In the genomic region with DNA sequence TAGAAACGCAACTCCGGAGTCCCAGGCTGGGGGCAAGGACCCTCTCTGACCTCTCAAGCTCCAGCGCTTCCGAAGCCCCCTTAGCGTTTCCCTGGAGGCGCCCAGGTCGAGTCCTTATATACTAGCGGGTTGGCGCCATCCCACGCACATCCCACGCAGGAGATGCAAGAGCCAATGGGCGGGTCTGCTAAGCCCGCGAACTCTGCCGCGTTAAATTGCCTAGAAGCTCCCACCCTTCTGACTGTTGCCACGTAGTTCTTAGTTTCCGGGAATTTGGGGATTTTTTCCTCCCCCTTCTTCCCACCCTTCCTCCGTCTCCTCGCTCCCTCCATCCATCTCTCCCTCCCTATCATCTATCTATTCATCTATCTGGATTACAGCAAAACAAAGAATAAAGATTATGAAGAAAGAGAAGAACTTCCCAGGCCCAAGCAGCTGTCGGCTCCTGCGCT, we compare ENCODE assay signal across 8 cellular contexts.
DNase-seq lines count a peak whose midpoint lies in the region; ATAC-seq lines count a peak whose summit lies in the region.

A gene with protein sequence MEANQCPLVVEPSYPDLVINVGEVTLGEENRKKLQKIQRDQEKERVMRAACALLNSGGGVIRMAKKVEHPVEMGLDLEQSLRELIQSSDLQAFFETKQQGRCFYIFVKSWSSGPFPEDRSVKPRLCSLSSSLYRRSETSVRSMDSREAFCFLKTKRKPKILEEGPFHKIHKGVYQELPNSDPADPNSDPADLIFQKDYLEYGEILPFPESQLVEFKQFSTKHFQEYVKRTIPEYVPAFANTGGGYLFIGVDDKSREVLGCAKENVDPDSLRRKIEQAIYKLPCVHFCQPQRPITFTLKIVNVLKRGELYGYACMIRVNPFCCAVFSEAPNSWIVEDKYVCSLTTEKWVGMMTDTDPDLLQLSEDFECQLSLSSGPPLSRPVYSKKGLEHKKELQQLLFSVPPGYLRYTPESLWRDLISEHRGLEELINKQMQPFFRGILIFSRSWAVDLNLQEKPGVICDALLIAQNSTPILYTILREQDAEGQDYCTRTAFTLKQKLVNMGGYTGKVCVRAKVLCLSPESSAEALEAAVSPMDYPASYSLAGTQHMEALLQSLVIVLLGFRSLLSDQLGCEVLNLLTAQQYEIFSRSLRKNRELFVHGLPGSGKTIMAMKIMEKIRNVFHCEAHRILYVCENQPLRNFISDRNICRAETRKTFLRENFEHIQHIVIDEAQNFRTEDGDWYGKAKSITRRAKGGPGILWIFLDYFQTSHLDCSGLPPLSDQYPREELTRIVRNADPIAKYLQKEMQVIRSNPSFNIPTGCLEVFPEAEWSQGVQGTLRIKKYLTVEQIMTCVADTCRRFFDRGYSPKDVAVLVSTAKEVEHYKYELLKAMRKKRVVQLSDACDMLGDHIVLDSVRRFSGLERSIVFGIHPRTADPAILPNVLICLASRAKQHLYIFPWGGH (minus strand): TSS at position 90 of the 452 bp plus-strand sequence. CDS start 9,814 bp downstream, outside the sequence.

- no peaks in the 10 kb centered on the region for H3K36me3 ChIP-seq in mucosa of rectum (ENCODE audit: control insufficient read depth in 2 of 2, insufficient read depth in 2 of 2, low read length in 2 of 2)

- DNase-seq in DMS79 treated with DMSO at 0.1 percent for 48 hours (lab: John Stamatoyannopoulos, UW): peak; percentile 93
- peak; percentile 78 for DNase-seq in NOMO-1 treated with DMSO at 0.1 percent for 48 hours (lab: John Stamatoyannopoulos, UW; ENCODE audit: unreplicated experiment)
- DNase-seq in activated T-cell treated with anti-CD3 and anti-CD28 coated beads for 4 hours: peak; percentile 95
- DNase-seq in epidermal melanocyte (ENCODE audit: insufficient read length, low spot score): peak; percentile 44
- peak; percentile 80 to 91 for DNase-seq in stimulated activated CD8-positive, alpha-beta memory T cell treated with anti-CD3 and anti-CD28 coated beads, Interleukin-4, amount 100 ng/mL, for 4 hours (ENCODE audit: low read depth in 2 of 2, low spot score in 1 of 2)
- DNase-seq in NCI-H2171 treated with DMSO at 0.1 percent for 48 hours (lab: John Stamatoyannopoulos, UW): no peak

- H3K9ac ChIP-seq in mucosa of rectum (ENCODE audit: low read depth in 1 of 2, low read length in 2 of 2): peak within 1 kb of the TSS; percentile 79 to 83

- peak; percentile 72 for ATAC-seq in HG02798 (IDR thresholded peaks at IDR 0.05; ENCODE audit: poor library complexity, unreplicated experiment)

- H3K4me3 ChIP-seq in mucosa of rectum (ENCODE audit: low read length in 2 of 2): peak within 1 kb of the TSS; percentile 75 to 81

- H3K4me1 ChIP-seq in mucosa of rectum (ENCODE audit: control insufficient read depth in 2 of 2, insufficient read depth in 2 of 2, low read length in 2 of 2): peaks cover 0 to 4% of the 10 kb centered on the region in 2 donors

- peaks cover 0 to 9% of the 10 kb centered on the region in 2 donors for H3K27me3 ChIP-seq in mucosa of rectum (ENCODE audit: control insufficient read depth in 2 of 2, insufficient read depth in 2 of 2, low read length in 2 of 2)

- no peaks in the 10 kb centered on the region for H3K9me3 ChIP-seq in mucosa of rectum (ENCODE audit: control insufficient read depth in 2 of 2, low read length in 2 of 2)

- peak within 1 kb of the TSS; percentile 91 to 92 for H3K27ac ChIP-seq in mucosa of rectum (ENCODE audit: low read depth in 2 of 2, low read length in 2 of 2)
